In the genomic region with DNA sequence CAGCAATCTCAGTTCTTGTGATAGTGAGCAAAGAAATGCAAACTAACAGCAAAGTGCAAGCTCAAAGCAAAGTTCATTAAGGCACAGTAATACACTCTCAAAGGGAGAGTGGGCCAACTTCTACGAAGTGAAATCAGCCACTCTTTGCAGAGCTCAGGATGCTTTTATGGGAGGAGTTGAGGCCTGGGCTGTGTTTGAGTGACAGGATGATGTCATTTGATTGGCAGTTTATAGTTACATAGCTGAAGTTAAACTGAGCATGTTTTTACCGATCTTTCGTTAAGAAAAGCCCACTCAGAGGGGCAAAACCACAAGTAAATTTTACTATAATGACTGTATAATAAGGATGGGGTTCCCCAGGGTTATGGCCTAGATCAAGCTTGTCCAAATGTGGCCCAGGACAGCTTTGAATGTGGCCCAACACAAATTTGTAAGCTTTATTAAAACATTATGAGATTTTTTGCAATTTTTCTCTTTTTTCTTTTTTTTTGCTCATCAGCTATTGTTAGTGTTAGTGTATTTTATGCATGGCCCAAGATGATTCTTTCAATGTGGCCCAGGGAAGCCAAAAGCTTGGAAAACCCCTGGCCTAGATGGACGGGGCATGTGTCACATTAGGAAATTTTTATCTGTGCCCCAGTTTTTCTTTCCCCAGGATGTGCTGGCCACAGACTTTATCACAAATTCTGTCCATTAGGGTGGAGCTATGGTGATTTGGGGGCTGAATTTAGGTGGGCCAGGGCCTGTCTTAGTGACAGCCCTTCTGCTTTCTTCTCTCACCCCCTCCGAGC, we compare ENCODE assay signal across 1 cellular context.
TF ChIP-seq lines count a peak whose summit lies in the region.

No MANE protein-coding gene starts in this region.

TF ChIP-seq in H1, 55 proteins besides CTCF, POLR2A, EP300 and RAD21:
- no peak for TF ChIP-seq TCF12 (IDR thresholded peaks at IDR 0.05; ENCODE audit: low read depth, low read length)
- peak; percentile 54; the same call in 1 of the 2 replicates for TF ChIP-seq JUND (IDR thresholded peaks at IDR 0.05; ENCODE audit: low read length)
- TF ChIP-seq CREB1 (IDR thresholded peaks at IDR 0.05) = peak; percentile 65
- no peak for TF ChIP-seq SRF (IDR thresholded peaks at IDR 0.05; ENCODE audit: low read depth, low read length)
